Comparison of ENCODE assay signal across 8 cellular contexts in the genomic region with DNA sequence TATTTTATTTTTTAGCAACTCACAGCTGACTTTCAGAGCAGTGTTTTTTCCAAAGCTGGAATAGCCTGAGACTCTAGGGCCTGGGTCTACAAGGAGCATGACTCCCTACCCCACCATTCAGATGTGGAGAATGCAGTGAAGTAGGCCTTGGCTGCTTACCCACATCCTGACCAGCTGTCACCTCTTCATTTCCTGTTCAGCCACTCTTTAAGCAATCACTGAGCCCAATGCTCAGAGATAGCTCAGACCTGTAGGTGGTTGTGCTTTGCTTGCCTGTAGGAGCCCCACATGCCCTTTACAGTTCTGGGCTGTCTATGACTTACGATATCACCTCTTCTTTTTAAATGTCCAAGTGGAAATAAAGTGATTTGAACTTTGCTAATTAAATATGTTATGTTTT.
DNase-seq lines count a peak whose midpoint lies in the region; ATAC-seq, FAIRE-seq and TF ChIP-seq lines count a peak whose summit lies in the region.

No MANE protein-coding gene starts in this region.

- TF ChIP-seq EP300 in GM12878 (IDR thresholded peaks at IDR 0.05; ENCODE audit: borderline replicate concordance in 1 of 2, control insufficient read depth in 1 of 2, low read depth in 2 of 2, low read length in 2 of 2), result no peak

- H4K20me1 ChIP-seq in GM12878 (ENCODE audit: control insufficient read depth, insufficient read depth), result no peaks in the 10 kb centered on the region

- intact Hi-C loops in GM12878 (cut with micrococcal nuclease; ENCODE audit: unreplicated experiment) (no loop called here), colonic mucosa (cut with DNase I) (no loop called here)

- H3K27me3 ChIP-seq in GM12878 (replicated peaks in 1 of 2; ENCODE audit: control insufficient read depth in 2 of 2, insufficient read depth in 2 of 2, low read length in 1 of 2) (no peaks in the 10 kb centered on the region), colonic mucosa (no peaks in the 10 kb centered on the region)

- DNase-seq in EL, result peak; percentile 42
- peak; percentile 27 for DNase-seq in GM12878 (ENCODE audit: low read depth, low spot score)
- DNase-seq in COLO829 (ENCODE audit: low spot score), result no peak
- DNase-seq in DMS79 treated with DMSO at 0.1 percent for 48 hours (lab: John Stamatoyannopoulos, UW), result no peak
- DNase-seq in T-helper 9 cell, result no peak
- no peak for DNase-seq in colonic mucosa

- WGBS in GM12878 (ENCODE audit: insufficient coverage, insufficient replicate concordance, low lambda C conversion rate, missing lambda C conversion rate), result 38% methylated on average over 1 of the region's 1 CpG

- POLR2A ChIA-PET in GM12878 (lab: Charles Lee), result no interaction called here

- no peak for FAIRE-seq in GM12878 (lab: Jason Lieb, UNC)

- H3K4me3 ChIP-seq in GM12878 (no peak overlapping the region), colonic mucosa (no peak overlapping the region)

- SMC1A ChIA-PET in GM12878 (lab: Charles Lee; ENCODE audit: uncharacterized antibody, unreplicated experiment), result interaction anchor here (1.8 kb wide), 1 partner anchor 9 kb away, joined by 5 read pairs; no protein-coding TSS in a partner anchor

- H3K79me2 ChIP-seq in GM12878 (ENCODE audit: control insufficient read depth, insufficient read depth, low read length), result no peaks in the 10 kb centered on the region

- H3K4me2 ChIP-seq in GM12878 (ENCODE audit: control insufficient read depth, insufficient read depth), result no peak overlapping the region

- CTCF ChIA-PET in GM12878 (lab: Yijun Ruan, JAX), result interaction anchor here (0.9 kb wide), 1 partner anchor 127 kb away, joined by 4 read pairs; no protein-coding TSS in a partner anchor

- no peak for TF ChIP-seq RAD21 in GM12878 (IDR thresholded peaks at IDR 0.05; ENCODE audit: insufficient read depth, low read depth, low read length)

- in situ Hi-C loops in GM12878 (cut with MboI), result no loop called here

- peak; percentile 99 for ATAC-seq in GM19452 (IDR thresholded peaks at IDR 0.05; ENCODE audit: unreplicated experiment)
- peak; percentile 95 for ATAC-seq in HG03460 (IDR thresholded peaks at IDR 0.05; ENCODE audit: unreplicated experiment)
- peak; percentile 87 for ATAC-seq in GM12878

- H3K9me3 ChIP-seq in GM12878 (replicated peaks; ENCODE audit: control insufficient read depth, insufficient read depth, low read length), result no peaks in the 10 kb centered on the region
- no peaks in the 10 kb centered on the region for H3K9me3 ChIP-seq in colonic mucosa

- H3K4me1 ChIP-seq in GM12878 (ENCODE audit: control insufficient read depth, insufficient read depth, low read length) (peaks cover 3% of the 10 kb centered on the region; the same call in 1 of the 2 replicates), colonic mucosa (no peaks in the 10 kb centered on the region)

- H3K9ac ChIP-seq in GM12878 (ENCODE audit: control insufficient read depth, insufficient read depth, low read length), result no peak overlapping the region
- H3K9ac ChIP-seq in colonic mucosa (ENCODE audit: low read depth in 2 of 2, low read length in 2 of 2), result no peak overlapping the region

- BruUV-seq in GM12878 (replicated peaks; lab: Mats Ljungman, UMichigan), result no TSS peak

- H3K27ac ChIP-seq in GM12878 (ENCODE audit: control insufficient read depth, insufficient read depth) (no peak overlapping the region), colonic mucosa (no peak overlapping the region)

- H2AFZ ChIP-seq in GM12878 (ENCODE audit: control insufficient read depth, low read depth, low read length), result no peak overlapping the region

- TF ChIP-seq CTCF in GM12878 (IDR thresholded peaks at IDR 0.05 in 2 of 3, conservative IDR thresholded peaks at IDR 0.05 in 1 of 3; ENCODE audit: control insufficient read depth in 2 of 3, extremely low read depth in 1 of 3, insufficient read depth in 1 of 3, low read depth in 3 of 3, low read length in 3 of 3), result no peak
- TF ChIP-seq CTCF in colonic mucosa (IDR thresholded peaks at IDR 0.05), result no peak

- RAD21 ChIA-PET in GM12878 (lab: Charles Lee; ENCODE audit: unreplicated experiment), result no interaction called here

- no peak for TF ChIP-seq POLR2A in GM12878 (IDR thresholded peaks at IDR 0.05; ENCODE audit: low read depth, low read length)

- H3K36me3 ChIP-seq in GM12878 (ENCODE audit: control insufficient read depth in 2 of 2, insufficient read depth in 2 of 2, low read length in 1 of 2) (no peaks in the 10 kb centered on the region), colonic mucosa (no peaks in the 10 kb centered on the region)

TF ChIP-seq in GM12878, 131 proteins besides CTCF, POLR2A, EP300 and RAD21:
- TF ChIP-seq TCF3 (IDR thresholded peaks at IDR 0.05; ENCODE audit: borderline replicate concordance, insufficient read depth, low read depth, low read length), result 0 out of 2 replicates have a peak, but pooled peaks have one; percentile 26
- TF ChIP-seq, protein P1, sequence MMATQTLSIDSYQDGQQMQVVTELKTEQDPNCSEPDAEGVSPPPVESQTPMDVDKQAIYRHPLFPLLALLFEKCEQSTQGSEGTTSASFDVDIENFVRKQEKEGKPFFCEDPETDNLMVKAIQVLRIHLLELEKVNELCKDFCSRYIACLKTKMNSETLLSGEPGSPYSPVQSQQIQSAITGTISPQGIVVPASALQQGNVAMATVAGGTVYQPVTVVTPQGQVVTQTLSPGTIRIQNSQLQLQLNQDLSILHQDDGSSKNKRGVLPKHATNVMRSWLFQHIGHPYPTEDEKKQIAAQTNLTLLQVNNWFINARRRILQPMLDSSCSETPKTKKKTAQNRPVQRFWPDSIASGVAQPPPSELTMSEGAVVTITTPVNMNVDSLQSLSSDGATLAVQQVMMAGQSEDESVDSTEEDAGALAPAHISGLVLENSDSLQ (IDR thresholded peaks at IDR 0.05), result no peak

Comparison
In these comparisons a context has a peak if more than half of its experiments do, and no peak if none do; other contexts are left out.
1. DNase-seq: peak in EL (single experiment) and GM12878 (single experiment); none in COLO829 (single experiment), DMS79 treated with DMSO at 0.1 percent for 48 hours (single experiment), T-helper 9 cell (single experiment) and colonic mucosa (single experiment).
2. Peak in every context shown above with its lines, with median percentiles within 50 percentile points of each other: ATAC-seq.